In genomic region chr3:194058189-194058571, GRCh38 we compare ENCODE assay signal across 8 cellular contexts.
DNase-seq lines count a peak whose midpoint lies in the region; ATAC-seq, FAIRE-seq and TF ChIP-seq lines count a peak whose summit lies in the region.

No MANE protein-coding gene starts in this region.

- H3K9me3 Mint-ChIP-seq in neural crest cell: no peaks in the 10 kb centered on the region

- H3K4me3 Mint-ChIP-seq in neural crest cell: peak overlapping the region; percentile 25

- peaks cover 25% of the 10 kb centered on the region for H3K4me1 Mint-ChIP-seq in neural crest cell

- peak; percentile 48 for ATAC-seq in GM19043 (IDR thresholded peaks at IDR 0.05; ENCODE audit: low read depth, unreplicated experiment)
- ATAC-seq in HG03025 (IDR thresholded peaks at IDR 0.05; ENCODE audit: low FRiP score, unreplicated experiment): no peak

- DNase-seq in Ammon's horn (ENCODE audit: low spot score) (peak; percentile 51), NCI-H1092 treated with DMSO at 0.1 percent for 48 hours (lab: John Stamatoyannopoulos, UW) (peak; percentile 72), fibroblast of mammary gland (ENCODE audit: low read depth) (peak; percentile 41), neural crest cell (ENCODE audit: low read depth, low spot score) (peak; percentile 57), urothelium cell line (ENCODE audit: low spot score) (peak; percentile 62)
- peak; percentile 18 for DNase-seq in activated CD4-positive, alpha-beta T cell treated with anti-CD3 and anti-CD28 coated beads, Interleukin-2, amount 50 U/mL, for 1 hour

- no peak overlapping the region for H3K4me3 ChIP-seq in fibroblast of mammary gland (ENCODE audit: control insufficient read depth, low read depth, low read length)

- H3K27ac Mint-ChIP-seq in neural crest cell (ENCODE audit: unreplicated experiment): no peak overlapping the region

- TF ChIP-seq CTCF in fibroblast of mammary gland (conservative IDR thresholded peaks at IDR 0.05; ENCODE audit: control insufficient read depth, insufficient read depth, low read depth, low read length) (no peak), neural crest cell (conservative IDR thresholded peaks at IDR 0.05) (no peak)

- no peak for FAIRE-seq in urothelium cell line (lab: Jason Lieb, UNC)

- H3K36me3 Mint-ChIP-seq in neural crest cell (ENCODE audit: low read depth): no peaks in the 10 kb centered on the region

- H3K27me3 Mint-ChIP-seq in neural crest cell (ENCODE audit: low read depth): peaks cover 15% of the 10 kb centered on the region

Comparison
In these comparisons a context has a peak if more than half of its experiments do, and no peak if none do; other contexts are left out.
1. DNase-seq: peak in every context shown above with its lines; median percentile 72 in NCI-H1092 treated with DMSO at 0.1 percent for 48 hours; 62 in urothelium cell line; 57 in neural crest cell; 51 in Ammon's horn; 41 in fibroblast of mammary gland; 18 in activated CD4-positive, alpha-beta T cell treated with anti-CD3 and anti-CD28 coated beads, Interleukin-2, amount 50 U/mL, for 1 hour.